In genomic region chr9:127734747-127735529, GRCh38 we compare ENCODE assay signal across 8 cellular contexts. TPM values are rescaled to one million over a fixed set of nuclear protein-coding genes. Genes with fewer than 3 reads are reported as not detected.
DNase-seq lines count a peak whose midpoint lies in the region; ATAC-seq and TF ChIP-seq lines count a peak whose summit lies in the region.

Gene TOR2A, minus strand, starts transcription at chr9:127735294. Its CDS starts 24 bp downstream, at chr9:127735270.

- peak within 1 kb of the TSS; percentile 60 for H3K4me3 ChIP-seq in IMR-90 (ENCODE audit: insufficient read depth, low read depth, low read length)
- peak within 1 kb of the TSS; percentile 75 for H3K4me3 ChIP-seq in OCI-LY7 (ENCODE audit: low read depth, low read length, poor library complexity, severe bottlenecking)
- peak within 1 kb of the TSS; percentile 60 for H3K4me3 ChIP-seq in mucosa of descending colon

- BruUV-seq in IMR-90 (replicated peaks; lab: Mats Ljungman, UMichigan) (no TSS peak), OCI-LY7 (replicated peaks; lab: Mats Ljungman, UMichigan) (no TSS peak)

- 0% methylated on average over 39 of the region's 76 CpGs; no CpG with 5 or more reads in 1 of the 2 experiments for WGBS in IMR-90 (ENCODE audit: extremely low coverage in 2 of 2, insufficient read length in 1 of 2), 2 experiments

- H3K36me3 ChIP-seq in IMR-90 (ENCODE audit: control insufficient read depth, insufficient read depth, low read length) (peaks cover 5% of the 10 kb centered on the region; the same call in 1 of the 2 replicates), OCI-LY7 (ENCODE audit: insufficient read depth, low read length) (peaks cover 20% of the 10 kb centered on the region), mucosa of descending colon (ENCODE audit: low read depth) (no peaks in the 10 kb centered on the region)

- H2BK5ac ChIP-seq in IMR-90 (ENCODE audit: low read depth, low read length, poor library complexity, severe bottlenecking), result peak within 1 kb of the TSS; percentile 89

- in situ Hi-C loops in IMR-90 (cut with MboI; ENCODE audit: low sequenced_read_pairs), result loop anchor here (5.0 kb wide), 1 partner anchor 47 kb away; no protein-coding TSS in a partner anchor

- H4K91ac ChIP-seq in IMR-90 (ENCODE audit: insufficient read depth, low read depth, low read length), result peak within 1 kb of the TSS; percentile 60

- ATAC-seq in GM21528 (IDR thresholded peaks at IDR 0.05; ENCODE audit: low FRiP score, unreplicated experiment), result peak; percentile 85
- peak; percentile 96 for ATAC-seq in IMR-90 (ENCODE audit: low read depth)
- ATAC-seq in mucosa of descending colon, result peak; percentile 97

- peak; percentile 99 for TF ChIP-seq CTCF in IMR-90 (conservative IDR thresholded peaks at IDR 0.05; ENCODE audit: low read depth, low read length)
- TF ChIP-seq CTCF in OCI-LY7 (conservative IDR thresholded peaks at IDR 0.05; ENCODE audit: low read length), result peak; percentile 93
- TF ChIP-seq CTCF in mucosa of descending colon (IDR thresholded peaks at IDR 0.05), result peak; percentile 96

- H3K4ac ChIP-seq in IMR-90 (ENCODE audit: low read depth, low read length), result peak within 1 kb of the TSS; percentile 59

- H3K79me1 ChIP-seq in IMR-90 (ENCODE audit: low read depth in 1 of 2, low read length in 2 of 2), result peaks cover 4 to 12% of the 10 kb centered on the region in 2 experiments; a peak in 2 of 4 replicates

- H3K27ac ChIP-seq in IMR-90 (ENCODE audit: insufficient read depth, low read length) (peak within 1 kb of the TSS; percentile 74), OCI-LY7 (ENCODE audit: low read depth, low read length, poor library complexity, severe bottlenecking) (peak within 1 kb of the TSS; percentile 69)

- H3K9me1 ChIP-seq in IMR-90 (ENCODE audit: insufficient read depth, low read length), result 0 out of 2 replicates have a peak, but pooled peaks cover under 1% of the 10 kb centered on the region

- no peaks in the 10 kb centered on the region for H3K9me2 ChIP-seq in OCI-LY7 (ENCODE audit: insufficient read depth, low read length)

- H3K27me3 ChIP-seq in IMR-90 (ENCODE audit: control insufficient read depth, insufficient read depth, low read length), result 0 out of 2 replicates have a peak, but pooled peaks cover 3% of the 10 kb centered on the region

- POLR2A ChIA-PET in IMR-90 (lab: Charles Lee; ENCODE audit: unreplicated experiment), result interaction anchor here (0.6 kb wide), 4 partner anchors 139 to 214 kb away, joined by 3 to 12 read pairs (median 3); no protein-coding TSS in a partner anchor
- POLR2A ChIA-PET in OCI-LY7 (lab: Charles Lee), result interaction anchor here (0.6 to 1.2 kb wide), 8 partner anchors 9 to 877 kb away, joined by 3 to 6 read pairs (median 3); partner anchors contain the start of gene CDK9

- H4K5ac ChIP-seq in IMR-90 (ENCODE audit: low read depth, low read length), result 0 out of 2 replicates have a peak within 1 kb of the TSS, but pooled peaks have one; percentile 19

- H2AK9ac ChIP-seq in IMR-90 (replicated peaks; ENCODE audit: low read depth, low read length, poor library complexity), result peak within 1 kb of the TSS; percentile 76

- no peak within 1 kb of the TSS for H3K18ac ChIP-seq in IMR-90 (ENCODE audit: low read depth, low read length)

- peaks cover 6% of the 10 kb centered on the region for H3K4me1 ChIP-seq in IMR-90 (ENCODE audit: control insufficient read depth, insufficient read depth, low read length)
- H3K4me1 ChIP-seq in OCI-LY7 (ENCODE audit: insufficient read depth, low read length, poor library complexity, severe bottlenecking), result peaks cover 19% of the 10 kb centered on the region
- H3K4me1 ChIP-seq in mucosa of descending colon (ENCODE audit: low read depth), result peaks cover 11% of the 10 kb centered on the region

- peak; percentile 93 for TF ChIP-seq RAD21 in IMR-90 (IDR thresholded peaks at IDR 0.05; ENCODE audit: low read length)

- dilution Hi-C loops in IMR-90 (cut with HindIII; ENCODE audit: low sequenced_read_pairs, unreplicated experiment), result no loop called here

- peak within 1 kb of the TSS in 1 of 2 experiments; percentile 62; a peak in 2 of 4 replicates for H4K8ac ChIP-seq in IMR-90 (ENCODE audit: low read depth in 2 of 2, low read length in 2 of 2)

- H3K9ac ChIP-seq in IMR-90 (ENCODE audit: low read depth, low read length), result peak within 1 kb of the TSS; percentile 43

- no peak within 1 kb of the TSS for H3K23ac ChIP-seq in IMR-90 (ENCODE audit: low read depth, low read length)

- peak within 1 kb of the TSS; percentile 66; the same call in 1 of the 3 replicates for H2BK15ac ChIP-seq in IMR-90 (ENCODE audit: low read depth, low read length)

- H2BK20ac ChIP-seq in IMR-90 (ENCODE audit: low read depth, low read length), result no peak within 1 kb of the TSS

- H2AFZ ChIP-seq in IMR-90 (replicated peaks; ENCODE audit: low read length, poor library complexity) (peak within 1 kb of the TSS; percentile 95), OCI-LY7 (ENCODE audit: low read length) (peak within 1 kb of the TSS; percentile 67)

- no peaks in the 10 kb centered on the region for H3K79me2 ChIP-seq in OCI-LY7 (ENCODE audit: insufficient read depth, low read depth, low read length)

- H3K56ac ChIP-seq in IMR-90 (ENCODE audit: extremely low read depth, insufficient read depth, low read length), result 0 out of 2 replicates have a peak within 1 kb of the TSS, but pooled peaks have one; percentile 39

- peak within 1 kb of the TSS; percentile 88 for H2AK5ac ChIP-seq in IMR-90 (ENCODE audit: low read depth, low read length)

- H3K9me3 ChIP-seq in IMR-90 (ENCODE audit: control insufficient read depth, insufficient read depth, low read length), result no peaks in the 10 kb centered on the region
- no peaks in the 10 kb centered on the region for H3K9me3 ChIP-seq in OCI-LY7 (ENCODE audit: low read length)
- no peaks in the 10 kb centered on the region for H3K9me3 ChIP-seq in mucosa of descending colon

- H3K14ac ChIP-seq in IMR-90 (replicated peaks; ENCODE audit: low read depth, low read length), result peak within 1 kb of the TSS; percentile 32; the same call in 1 of the 2 replicates

- peaks cover under 1% of the 10 kb centered on the region; the same call in 1 of the 2 replicates for H4K20me1 ChIP-seq in IMR-90 (ENCODE audit: insufficient read depth, low read length)
- no peaks in the 10 kb centered on the region for H4K20me1 ChIP-seq in OCI-LY7 (ENCODE audit: insufficient read depth, low read length)

- H3K4me2 ChIP-seq in IMR-90 (ENCODE audit: low read depth, low read length), result peak within 1 kb of the TSS; percentile 90
- peak within 1 kb of the TSS; percentile 84 for H3K4me2 ChIP-seq in OCI-LY7 (ENCODE audit: low read length)

- CTCF ChIA-PET in IMR-90 (lab: Yijun Ruan, JAX) (interaction anchor here (0.6 to 2.0 kb wide), 30 partner anchors 11 to 274 kb away, joined by 3 to 13 read pairs (median 4); partner anchors contain the start of genes CDK9, ENG, PTRH1 and ST6GALNAC4), OCI-LY7 (lab: Charles Lee; ENCODE audit: unreplicated experiment) (interaction anchor here (0.6 to 1.6 kb wide), 8 partner anchors 49 to 230 kb away, joined by 3 to 6 read pairs (median 3); no protein-coding TSS in a partner anchor)

- peak; percentile 73 for TF ChIP-seq POLR2A in IMR-90 (IDR thresholded peaks at IDR 0.05; ENCODE audit: low read depth, low read length)

- peak; percentile 91 for DNase-seq in DMS153 (lab: John Stamatoyannopoulos, UW)
- peak; percentile 95 for DNase-seq in IMR-90
- DNase-seq in OCI-LY7 (ENCODE audit: low spot score), result peak; percentile 97
- peak; percentile 99 for DNase-seq in activated T-cell treated with anti-CD3 and anti-CD28 coated beads for 1 hour (ENCODE audit: low read depth)
- DNase-seq in epidermal melanocyte (ENCODE audit: insufficient read length, low spot score), result peak; percentile 97
- peak; percentile 97 to 98 (median 98) for DNase-seq in mucosa of descending colon
- DNase-seq in stimulated activated CD8-positive, alpha-beta memory T cell treated with anti-CD3 and anti-CD28 coated beads, Interleukin-4, amount 100 ng/mL, for 24 hours (ENCODE audit: low read depth), result peak; percentile 97

- intact Hi-C loops in IMR-90 (cut with micrococcal nuclease), result loop anchor here (1.0 to 5.0 kb wide), 6 partner anchors 50 to 228 kb away; partner anchors contain the start of gene STXBP1
- intact Hi-C loops in OCI-LY7 (cut with micrococcal nuclease; ENCODE audit: unreplicated experiment), result loop anchor here (1.0 to 2.0 kb wide), 5 partner anchors 50 to 231 kb away; no protein-coding TSS in a partner anchor
- intact Hi-C loops in mucosa of descending colon (cut with DNase I, micrococcal nuclease), result loop anchor here in 1 of 2 donors (5.0 to 10.0 kb wide), 2 partner anchors 47 to 140 kb away; partner anchors contain the start of gene AK1

- H2BK120ac ChIP-seq in IMR-90 (ENCODE audit: low read depth, low read length), result peak within 1 kb of the TSS; percentile 28

TF ChIP-seq in IMR-90, 13 proteins besides CTCF, POLR2A, EP300 and RAD21:
- peak; percentile 83 for TF ChIP-seq RFX5 (IDR thresholded peaks at IDR 0.05; ENCODE audit: low read depth, low read length)
- TF ChIP-seq BHLHE40 (IDR thresholded peaks at IDR 0.05; ENCODE audit: low read depth, low read length), result no peak
- TF ChIP-seq RCOR1 (IDR thresholded peaks at IDR 0.05; ENCODE audit: insufficient replicate concordance, low read length), result peak; percentile 27
- no peak for TF ChIP-seq NFE2L2 (IDR thresholded peaks at IDR 0.05; ENCODE audit: low read depth, low read length)
- TF ChIP-seq MAFK (IDR thresholded peaks at IDR 0.05; ENCODE audit: low read depth, low read length), result no peak
- TF ChIP-seq MXI1 (IDR thresholded peaks at IDR 0.05; ENCODE audit: borderline replicate concordance, low read depth, low read length), result peak; percentile 70
- no peak for TF ChIP-seq CEBPB (IDR thresholded peaks at IDR 0.05; ENCODE audit: low read depth, low read length)
- peak; percentile 94 for TF ChIP-seq SMC3 (IDR thresholded peaks at IDR 0.05; ENCODE audit: low read depth, low read length)
- TF ChIP-seq FOS (IDR thresholded peaks at IDR 0.05; ENCODE audit: low read depth, low read length), result no peak
- peak; percentile 69; the same call in 1 of the 2 replicates for TF ChIP-seq MAZ (IDR thresholded peaks at IDR 0.05; ENCODE audit: borderline replicate concordance, low read depth, low read length)

RNA-seq across cellular contexts. Expression of gene TOR2A, which starts in this region (rescaled TPM):
- 0.90 and 1.1 TPM in 2 replicates for total RNA-seq in IMR-90 (2012; rRNA removed)
- polyA plus RNA-seq in IMR-90 (2012; rRNA removed), result 12.5 and 12.9 TPM in 2 replicates
- 10.1 and 16.2 TPM in 2 replicates for polyA plus RNA-seq in IMR-90 (2012; cell fraction: cytosol; rRNA removed)
- 10.8 and 25.9 TPM in 2 replicates for polyA plus RNA-seq in IMR-90 (2012; cell fraction: nucleus; rRNA removed; ENCODE audit: low replicate concordance)
- 8.9 and 13.9 TPM in 2 replicates for total RNA-seq in OCI-LY7 (2014; rRNA removed; shearing (Covaris generic))
- 17.9 and 21.6 TPM in 2 replicates for total RNA-seq in OCI-LY7 (2022)
- 10 to 100 TPM; 19.7 to 30.2 (median 28.2) TPM for total RNA-seq in mucosa of descending colon

Comparison
In these comparisons a context has a peak if more than half of its experiments do, and no peak if none do; other contexts are left out.
1. Peak in every context shown above with its lines: DNase-seq, ATAC-seq, H3K4me3 ChIP-seq and H3K27ac ChIP-seq.